14 cellular contexts compared by ENCODE assay signal in genomic region chrX:124346064-124346876, GRCh38. TPM values are rescaled to one million over a fixed set of nuclear protein-coding genes. Genes with fewer than 3 reads are reported as not detected.
A peak's percentile ranks its signal among the peaks of the same experiment; 100 is the strongest.
DNase-seq lines count a peak whose midpoint lies in the region; ATAC-seq and TF ChIP-seq lines count a peak whose summit lies in the region.
"Had no signal": no experiment of that assay in that cellular context is flagged by ENCODE, and none has a peak within 500 bp of the region (broad histone marks: within the 10 kb centered on the region; RNA-seq: fewer than 3 reads in every experiment).

TSS of gene SH2D1A (plus strand) at chrX:124346563. CDS start at chrX:124346643, 80 bp downstream.

- H3K4me3 Mint-ChIP-seq in activated CD8-positive, alpha-beta T cell treated with anti-CD3 and anti-CD28 coated beads for 36 hours, result peak within 1 kb of the TSS; percentile 93
- peak within 1 kb of the TSS; percentile 93 to 95 for H3K4me3 Mint-ChIP-seq in effector memory CD8-positive, alpha-beta T cell

- no peak for TF ChIP-seq EP300 in stomach (IDR thresholded peaks at IDR 0.05)

- ATAC-seq in activated CD8-positive, alpha-beta T cell treated with anti-CD3 and anti-CD28 coated beads for 36 hours, result peak; percentile 28
- ATAC-seq in effector memory CD8-positive, alpha-beta T cell (replicated peaks), result peak; percentile 52
- ATAC-seq in GM21717 (IDR thresholded peaks at IDR 0.05; ENCODE audit: unreplicated experiment), result no peak
- ATAC-seq: A549 had no signal

- H3K27ac ChIP-seq in stomach, result peak within 1 kb of the TSS in 4 of 5 donors; percentile 14 to 46 (median 22)
- H3K27ac ChIP-seq: A549, prostate gland, RWPE1, thyroid gland had no signal

- no peaks in the 10 kb centered on the region for H3K4me1 ChIP-seq in stomach
- H3K4me1 ChIP-seq: A549, prostate gland, thyroid gland had no signal

- H3K4me3 ChIP-seq in stomach, result no peak within 1 kb of the TSS
- H3K4me3 ChIP-seq: A549, prostate gland, thyroid gland had no signal

- H3K36me3 ChIP-seq in stomach, result no peaks in the 10 kb centered on the region
- H3K36me3 ChIP-seq: prostate gland, thyroid gland had no signal

- POLR2A ChIA-PET in activated CD8-positive, alpha-beta T cell treated with anti-CD3 and anti-CD28 coated beads for 36 hours (lab: Charles Lee), result interaction anchor here (0.7 to 4.4 kb wide), 14 partner anchors 8 to 129 kb away, joined by 3 to 48 read pairs (median 4); no protein-coding TSS in a partner anchor

- 65 to 89% (median 78%) methylated on average over 6 to 19 of the region's 19 CpGs for WGBS in stomach, 5 donors

- H3K27me3 Mint-ChIP-seq in activated CD8-positive, alpha-beta T cell treated with anti-CD3 and anti-CD28 coated beads for 36 hours, result no peaks in the 10 kb centered on the region
- H3K27me3 Mint-ChIP-seq in effector memory CD8-positive, alpha-beta T cell, result no peaks in the 10 kb centered on the region

- H3K9me3 ChIP-seq in stomach, result no peaks in the 10 kb centered on the region
- H3K9me3 ChIP-seq: A549, prostate gland, thyroid gland had no signal

- no peaks in the 10 kb centered on the region for H3K27me3 ChIP-seq in stomach
- H3K27me3 ChIP-seq: thyroid gland had no signal

- H3K27ac Mint-ChIP-seq in activated CD8-positive, alpha-beta T cell treated with anti-CD3 and anti-CD28 coated beads for 36 hours, result peak within 1 kb of the TSS; percentile 97
- H3K27ac Mint-ChIP-seq in effector memory CD8-positive, alpha-beta T cell, result peak within 1 kb of the TSS; percentile 94 to 95

- TF ChIP-seq CTCF in activated CD8-positive, alpha-beta T cell treated with anti-CD3 and anti-CD28 coated beads for 36 hours (IDR thresholded peaks at IDR 0.05), result no peak
- TF ChIP-seq CTCF in stomach (IDR thresholded peaks at IDR 0.05), result no peak

- CTCF ChIA-PET in activated CD8-positive, alpha-beta T cell treated with anti-CD3 and anti-CD28 coated beads for 36 hours (lab: Charles Lee), result interaction anchor here (1.0 to 2.3 kb wide), 7 partner anchors 16 to 135 kb away, joined by 3 to 12 read pairs (median 4); no protein-coding TSS in a partner anchor

- peaks cover 47% of the 10 kb centered on the region for H3K4me1 Mint-ChIP-seq in activated CD8-positive, alpha-beta T cell treated with anti-CD3 and anti-CD28 coated beads for 36 hours (ENCODE audit: low read depth)
- peaks cover 16 to 38% of the 10 kb centered on the region in 2 donors for H3K4me1 Mint-ChIP-seq in effector memory CD8-positive, alpha-beta T cell (ENCODE audit: low read depth in 2 of 2)

- peaks cover 13% of the 10 kb centered on the region for H3K36me3 Mint-ChIP-seq in activated CD8-positive, alpha-beta T cell treated with anti-CD3 and anti-CD28 coated beads for 36 hours (ENCODE audit: low read depth)
- peaks cover 16% of the 10 kb centered on the region for H3K36me3 Mint-ChIP-seq in effector memory CD8-positive, alpha-beta T cell (ENCODE audit: insufficient read depth)

- DNase-seq in activated naive CD4-positive, alpha-beta T cell treated with Interleukin-2 at 50 U/mL for 16 hours, result peak; percentile 21
- DNase-seq in activated naive CD4-positive, alpha-beta T cell treated with anti-CD3 and anti-CD28 coated beads, Interleukin-2, amount 50 U/mL, for 16 hours, result no peak
- DNase-seq in activated CD8-positive, alpha-beta T cell treated with anti-CD3 and anti-CD28 coated beads for 36 hours, result peak; percentile 41
- peak; percentile 11 to 30 (median 19) for DNase-seq in effector memory CD8-positive, alpha-beta T cell
- DNase-seq in stomach, result no peak
- no peak for DNase-seq in ecto neural progenitor cell (ENCODE audit: low spot score)
- DNase-seq in COR-L47 (lab: John Stamatoyannopoulos, UW), result no peak
- DNase-seq: mesenchymal stem cell, MM.1S, thyroid gland had no signal

- TF ChIP-seq POLR2A in stomach (IDR thresholded peaks at IDR 0.05), result no peak

- H3K9me3 Mint-ChIP-seq in activated CD8-positive, alpha-beta T cell treated with anti-CD3 and anti-CD28 coated beads for 36 hours, result no peaks in the 10 kb centered on the region
- no peaks in the 10 kb centered on the region for H3K9me3 Mint-ChIP-seq in effector memory CD8-positive, alpha-beta T cell

- intact Hi-C loops in activated CD8-positive, alpha-beta T cell treated with anti-CD3 and anti-CD28 coated beads for 36 hours (cut with micrococcal nuclease), result loop anchor here (5.0 kb wide), 2 partner anchors 109 to 384 kb away; partner anchors contain the start of gene STAG2
- intact Hi-C loops in stomach (cut with DNase I; ENCODE audit: low total_unique reads), result no loop called here

RNA-seq across cellular contexts. Expression of gene SH2D1A, which starts in this region (rescaled TPM):
- 10 to 100 TPM; 40.9 to 43.2 TPM for total RNA-seq in activated CD8-positive, alpha-beta T cell treated with anti-CD3 and anti-CD28 coated beads for 36 hours
- 1 to 10 TPM in 2 of 5 donors, not detected in 3; 2.6 to 4.1 TPM for total RNA-seq in stomach
- polyA plus RNA-seq in stomach, result under 1 TPM in 2 of 3 donors, not detected in 1; 0.35 to 0.76 TPM
- polyA plus RNA-seq: A549 had no signal

Comparison
In these comparisons a context has a peak if more than half of its experiments do, and no peak if none do; other contexts are left out.
1. RNA of gene SH2D1A (total RNA-seq): 40.9 to 43.2 TPM in activated CD8-positive, alpha-beta T cell treated with anti-CD3 and anti-CD28 coated beads for 36 hours; 2.6 to 4.1 TPM in stomach; every median in the first group is over 4 times any median in the second.
2. DNase-seq: peak in activated naive CD4-positive, alpha-beta T cell treated with Interleukin-2 at 50 U/mL for 16 hours (single experiment), activated CD8-positive, alpha-beta T cell treated with anti-CD3 and anti-CD28 coated beads for 36 hours (single experiment) and effector memory CD8-positive, alpha-beta T cell (3 of 3); none in activated naive CD4-positive, alpha-beta T cell treated with anti-CD3 and anti-CD28 coated beads, Interleukin-2, amount 50 U/mL, for 16 hours (single experiment), stomach (single experiment), ecto neural progenitor cell (single experiment) and COR-L47 (single experiment).